13 cellular contexts compared by ENCODE assay signal in the genomic region with DNA sequence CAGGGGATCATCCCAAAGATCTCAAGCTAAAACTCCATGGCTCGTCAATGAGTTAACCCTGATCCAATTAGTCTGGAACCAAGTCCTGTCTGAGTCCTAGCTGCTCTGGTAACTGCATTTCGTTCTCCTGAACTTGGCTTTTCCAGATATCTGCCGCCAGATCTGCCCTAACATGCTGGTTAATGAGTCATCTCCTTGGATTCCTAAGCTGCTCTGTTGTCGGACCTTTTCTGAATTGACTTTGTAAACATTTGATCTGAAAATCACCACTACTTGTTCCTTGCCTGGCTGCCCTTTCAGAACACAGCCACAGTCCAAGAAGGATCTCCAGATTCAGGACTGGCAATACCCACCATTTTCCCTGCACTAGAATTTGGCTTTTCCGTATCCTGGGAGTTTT.
DNase-seq lines count a peak whose midpoint lies in the region; ATAC-seq and TF ChIP-seq lines count a peak whose summit lies in the region.
"Had no signal": no experiment of that assay in that cellular context is flagged by ENCODE, and none has a peak within 500 bp of the region (broad histone marks: within the 10 kb centered on the region; RNA-seq: fewer than 3 reads in every experiment).

No MANE protein-coding gene starts in this region.

- no peaks in the 10 kb centered on the region for H3K4me1 ChIP-seq in upper lobe of right lung
- no peaks in the 10 kb centered on the region for H3K4me1 ChIP-seq in spleen
- H3K4me1 ChIP-seq: HAP-1 had no signal

- H3K9me3 ChIP-seq in upper lobe of right lung (no peaks in the 10 kb centered on the region), spleen (no peaks in the 10 kb centered on the region)
- H3K9me3 ChIP-seq: HAP-1 had no signal

- 83 to 89% (median 85%) methylated on average over 5 of the region's 5 CpGs for WGBS in spleen, 5 donors

- H3K4me3 ChIP-seq in fibroblast of the aortic adventitia (ENCODE audit: low read depth, low read length) (no peak overlapping the region), upper lobe of right lung (no peak overlapping the region), spleen (no peak overlapping the region)
- H3K4me3 ChIP-seq: HAP-1 had no signal

- intact Hi-C loops in upper lobe of right lung (cut with DNase I) (no loop called here), spleen (cut with DNase I; ENCODE audit: low total_unique reads) (no loop called here)

- no peak for TF ChIP-seq POLR2A in spleen (IDR thresholded peaks at IDR 0.05)

- H3K27ac ChIP-seq in upper lobe of right lung, result no peak overlapping the region
- no peak overlapping the region for H3K27ac ChIP-seq in spleen

- peak; percentile 33 for ATAC-seq in upper lobe of right lung
- no peak for ATAC-seq in GM19035 (IDR thresholded peaks at IDR 0.05; ENCODE audit: unreplicated experiment)
- ATAC-seq: activated T-cell treated with anti-CD3 and anti-CD28 coated beads, Interleukin-2, amount 50 U/mL, for 4 hours; naive thymus-derived CD8-positive, alpha-beta T cell; stimulated activated memory B cell treated with anti-CD40 and anti-IgM and Interleukin-4, amounts not matched to agents 10 μg/mL and 1 μg/mL and 100 μg/mL, for 72 hours had no signal

- DNase-seq in HK-2 (ENCODE audit: unreplicated experiment), result peak; percentile 4
- DNase-seq in T1000 (lab: John Stamatoyannopoulos, UW), result peak; percentile 3
- DNase-seq in fibroblast of the aortic adventitia (ENCODE audit: low read depth), result peak; percentile 45
- no peak for DNase-seq in upper lobe of right lung
- no peak for DNase-seq in spleen
- no peak for DNase-seq in stimulated activated CD4-positive, alpha-beta T cell treated with anti-CD3 and anti-CD28 coated beads, Interleukin-2, amount 100 ng/mL, for 24 hours
- DNase-seq: activated T-cell treated with anti-CD3 and anti-CD28 coated beads, Interleukin-2, amount 50 U/mL, for 4 hours; DND-41; naive thymus-derived CD8-positive, alpha-beta T cell; NCI-H1417 had no signal

- H3K36me3 ChIP-seq in upper lobe of right lung (no peaks in the 10 kb centered on the region), spleen (no peaks in the 10 kb centered on the region)
- H3K36me3 ChIP-seq: HAP-1 had no signal

- H3K27me3 ChIP-seq in upper lobe of right lung (no peaks in the 10 kb centered on the region), spleen (replicated peaks in 1 of 7) (no peaks in the 10 kb centered on the region)

- TF ChIP-seq CTCF in fibroblast of the aortic adventitia (IDR thresholded peaks at IDR 0.05; ENCODE audit: insufficient read depth, low read length), result no peak
- TF ChIP-seq CTCF in upper lobe of right lung (IDR thresholded peaks at IDR 0.05), result no peak
- TF ChIP-seq CTCF in spleen (IDR thresholded peaks at IDR 0.05 in 8 of 11, conservative IDR thresholded peaks at IDR 0.05 in 3 of 11), result no peak

Comparison
In these comparisons a context has a peak if more than half of its experiments do, and no peak if none do; other contexts are left out.
1. DNase-seq: peak in HK-2 (single experiment), T1000 (single experiment) and fibroblast of the aortic adventitia (single experiment); none in upper lobe of right lung (single experiment), spleen (single experiment) and stimulated activated CD4-positive, alpha-beta T cell treated with anti-CD3 and anti-CD28 coated beads, Interleukin-2, amount 100 ng/mL, for 24 hours (0 of 2).